In the genomic region with DNA sequence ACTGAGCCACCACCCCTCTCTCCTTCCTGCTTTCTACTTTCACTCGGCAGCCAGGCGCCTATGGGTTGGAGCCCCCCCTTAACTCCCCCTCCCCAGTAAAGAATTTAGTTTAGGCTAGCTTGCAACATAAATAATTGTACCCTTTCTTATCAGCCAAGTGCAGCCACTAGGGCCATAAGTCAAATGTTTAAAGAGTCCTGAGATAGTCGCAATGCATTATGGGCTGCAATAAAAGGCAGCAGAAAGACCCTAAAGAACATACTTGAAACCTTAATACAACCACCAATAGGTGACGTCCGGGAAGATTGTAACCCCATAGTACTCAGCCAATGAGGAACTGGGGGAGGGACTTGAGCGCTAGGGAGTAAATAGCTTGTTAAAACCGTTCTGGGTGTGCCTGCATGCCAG, we compare ENCODE assay signal across 1 cellular context.
TF ChIP-seq lines count a peak whose summit lies in the region.

No MANE protein-coding gene starts in this region.

TF ChIP-seq in K562, 482 proteins besides CTCF, POLR2A, EP300 and RAD21 (continued from another document):
- TF ChIP-seq, protein P1, sequence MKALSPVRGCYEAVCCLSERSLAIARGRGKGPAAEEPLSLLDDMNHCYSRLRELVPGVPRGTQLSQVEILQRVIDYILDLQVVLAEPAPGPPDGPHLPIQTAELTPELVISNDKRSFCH (CRISPR knock-in tag; IDR thresholded peaks at IDR 0.05), result no peak
- TF ChIP-seq, protein P1 (tag; IDR thresholded peaks at IDR 0.05), result no peak
- TF ChIP-seq ZNF134 (CRISPR knock-in tag; conservative IDR thresholded peaks at IDR 0.05) (no peak), MCM7 (IDR thresholded peaks at IDR 0.05) (no peak), SIX5 (IDR thresholded peaks at IDR 0.05; ENCODE audit: borderline replicate concordance in 1 of 2, insufficient read depth in 1 of 2, low read depth in 1 of 2, low read length in 2 of 2) (no peak), MED1 (CRISPR knock-in tag; IDR thresholded peaks at IDR 0.05; ENCODE audit: borderline replicate concordance) (no peak), SIRT6 (IDR thresholded peaks at IDR 0.05; ENCODE audit: low read depth, low read length) (no peak), TAL1 (IDR thresholded peaks at IDR 0.05) (peak; percentile 83), SMAD3 (CRISPR knock-in tag; conservative IDR thresholded peaks at IDR 0.05) (no peak), ESRRB (CRISPR knock-in tag; IDR thresholded peaks at IDR 0.05; ENCODE audit: borderline replicate concordance) (no peak), SMARCA4 (IDR thresholded peaks at IDR 0.05) (peak; percentile 78), IRF1 (CRISPR knock-in tag; IDR thresholded peaks at IDR 0.05; ENCODE audit: borderline replicate concordance) (no peak), ELF4 (CRISPR knock-in tag; IDR thresholded peaks at IDR 0.05) (no peak), ZNF592 (IDR thresholded peaks at IDR 0.05) (no peak), JUNB (CRISPR knock-in tag; conservative IDR thresholded peaks at IDR 0.05) (no peak), MYNN (IDR thresholded peaks at IDR 0.05) (no peak), MYNN (CRISPR knock-in tag; IDR thresholded peaks at IDR 0.05) (no peak), KDM2B (CRISPR knock-in tag; IDR thresholded peaks at IDR 0.05) (no peak), ZNF57 (CRISPR knock-in tag; IDR thresholded peaks at IDR 0.05) (no peak), HNRNPL (IDR thresholded peaks at IDR 0.05; ENCODE audit: low read depth, low read length) (no peak), CHD1 (IDR thresholded peaks at IDR 0.05; ENCODE audit: low read length) (no peak), FOSL1 (tag; conservative IDR thresholded peaks at IDR 0.05) (no peak), USF1 (CRISPR knock-in tag; IDR thresholded peaks at IDR 0.05) (no peak), HCFC1 (IDR thresholded peaks at IDR 0.05; ENCODE audit: low read depth, low read length) (no peak), DPF2 (IDR thresholded peaks at IDR 0.05) (peak; percentile 85), HLTF (IDR thresholded peaks at IDR 0.05) (no peak), ZNF561 (CRISPR knock-in tag; conservative IDR thresholded peaks at IDR 0.05) (no peak), KLF16 (IDR thresholded peaks at IDR 0.05) (peak; percentile 35; the same call in 1 of the 2 replicates), TFAM (CRISPR knock-in tag; conservative IDR thresholded peaks at IDR 0.05) (no peak), EGR1 (conservative IDR thresholded peaks at IDR 0.05) (no peak), PPARD (CRISPR knock-in tag; IDR thresholded peaks at IDR 0.05) (no peak)
- TF ChIP-seq, protein P2, sequence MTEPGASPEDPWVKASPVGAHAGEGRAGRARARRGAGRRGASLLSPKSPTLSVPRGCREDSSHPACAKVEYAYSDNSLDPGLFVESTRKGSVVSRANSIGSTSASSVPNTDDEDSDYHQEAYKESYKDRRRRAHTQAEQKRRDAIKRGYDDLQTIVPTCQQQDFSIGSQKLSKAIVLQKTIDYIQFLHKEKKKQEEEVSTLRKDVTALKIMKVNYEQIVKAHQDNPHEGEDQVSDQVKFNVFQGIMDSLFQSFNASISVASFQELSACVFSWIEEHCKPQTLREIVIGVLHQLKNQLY (CRISPR knock-in tag; conservative IDR thresholded peaks at IDR 0.05), result no peak
